10 cellular contexts compared by ENCODE assay signal in the genomic region with DNA sequence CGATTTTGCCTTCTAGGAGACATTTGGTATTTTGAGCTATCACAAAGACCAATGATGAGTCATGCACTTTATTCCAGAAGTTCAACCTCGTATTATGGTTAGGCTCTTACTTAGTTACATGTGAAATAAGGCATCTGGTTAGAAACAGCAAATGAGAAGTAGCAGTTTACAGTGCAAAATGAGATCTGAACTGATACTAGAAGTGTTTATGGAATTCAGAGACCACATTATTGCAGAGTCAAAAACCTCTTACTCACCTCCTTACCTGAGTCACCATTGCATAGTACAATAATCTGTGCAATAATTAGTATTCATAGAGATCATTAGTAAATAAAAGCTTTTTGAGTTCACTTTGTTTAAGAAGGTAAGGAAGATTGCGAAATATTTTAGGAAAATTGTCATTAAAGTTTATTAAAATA. TPM values are rescaled to one million over a fixed set of nuclear protein-coding genes. Genes with fewer than 3 reads are reported as not detected.
A peak's percentile ranks its signal among the peaks of the same experiment; 100 is the strongest.
DNase-seq lines count a peak whose midpoint lies in the region; ATAC-seq and TF ChIP-seq lines count a peak whose summit lies in the region.
"Had no signal": no experiment of that assay in that cellular context is flagged by ENCODE, and none has a peak within 500 bp of the region (broad histone marks: within the 10 kb centered on the region; RNA-seq: fewer than 3 reads in every experiment).

No MANE protein-coding gene starts in this region.

- no peak overlapping the region for H3K4me3 Mint-ChIP-seq in T-cell
- H3K4me3 Mint-ChIP-seq: neural progenitor cell had no signal

- no peak overlapping the region for H2AFZ ChIP-seq in osteoblast (ENCODE audit: low read length)
- H2AFZ ChIP-seq: neural progenitor cell had no signal

- DNase-seq in DMS53 (lab: John Stamatoyannopoulos, UW), result peak; percentile 8
- DNase-seq in DMS53 treated with DMSO at 0.1 percent for 48 hours (lab: John Stamatoyannopoulos, UW; ENCODE audit: unreplicated experiment), result no peak
- peak; percentile 79 for DNase-seq in LHCN-M2 (ENCODE audit: low read depth)
- DNase-seq in dermis blood vessel endothelial cell, result peak; percentile 25
- no peak for DNase-seq in osteoblast (ENCODE audit: insufficient read length, low spot score, missing footprints)
- DNase-seq in T-cell, result no peak
- DNase-seq in NAMALWA (ENCODE audit: low spot score), result no peak
- DNase-seq: NCI-H1092 had no signal

- H3K79me2 ChIP-seq in osteoblast (ENCODE audit: insufficient read depth, low read length), result peaks cover 92% of the 10 kb centered on the region

- H3K9me3 ChIP-seq in osteoblast (ENCODE audit: low read depth, low read length), result no peaks in the 10 kb centered on the region

- POLR2A ChIA-PET in T-cell (lab: Charles Lee), result no interaction called here

- H3K27ac Mint-ChIP-seq in T-cell, result no peak overlapping the region
- H3K27ac Mint-ChIP-seq: neural progenitor cell had no signal

- no peak overlapping the region for H3K4me3 ChIP-seq in osteoblast (ENCODE audit: insufficient read depth, low read length)
- H3K4me3 ChIP-seq: neural progenitor cell had no signal

- H3K9me3 Mint-ChIP-seq in T-cell, result no peaks in the 10 kb centered on the region
- H3K9me3 Mint-ChIP-seq: neural progenitor cell had no signal

- peak overlapping the region; percentile 40 for H3K27ac ChIP-seq in osteoblast (ENCODE audit: low read depth, low read length)
- H3K27ac ChIP-seq: neural progenitor cell had no signal

- H3K4me2 ChIP-seq in osteoblast (ENCODE audit: insufficient read depth, low read length), result peak overlapping the region; percentile 5
- H3K4me2 ChIP-seq: neural progenitor cell had no signal

- H3K27me3 ChIP-seq in osteoblast (ENCODE audit: insufficient read depth, low read length), result no peaks in the 10 kb centered on the region
- H3K27me3 ChIP-seq: neural progenitor cell had no signal

- H3K36me3 ChIP-seq in osteoblast (ENCODE audit: insufficient read depth, low read length), result peaks cover 15% of the 10 kb centered on the region

- H3K27me3 Mint-ChIP-seq in T-cell, result no peaks in the 10 kb centered on the region

- CTCF ChIA-PET in T-cell (lab: Charles Lee), result no interaction called here

- ATAC-seq in HG02763 (IDR thresholded peaks at IDR 0.05; ENCODE audit: unreplicated experiment), result no peak
- no peak for ATAC-seq in T-cell (replicated peaks in 1 of 4)

- peaks cover 11% of the 10 kb centered on the region for H3K4me1 ChIP-seq in osteoblast (ENCODE audit: insufficient read depth, low read length)
- H3K4me1 ChIP-seq: neural progenitor cell had no signal

- peaks cover 38% of the 10 kb centered on the region for H3K36me3 Mint-ChIP-seq in T-cell

- H3K4me1 Mint-ChIP-seq in T-cell, result peaks cover 54 to 62% (median 59%) of the 10 kb centered on the region in 3 donors
- H3K4me1 Mint-ChIP-seq: neural progenitor cell had no signal

- peaks cover 33% of the 10 kb centered on the region for H4K20me1 ChIP-seq in osteoblast (ENCODE audit: insufficient read depth, low read length)

- TF ChIP-seq CTCF in osteoblast (IDR thresholded peaks at IDR 0.05; ENCODE audit: extremely low read depth, low read depth, low read length), result no peak

RNA-seq across cellular contexts. Expression of a gene that starts 38.7 kb away (rescaled TPM):
- 19.2 and 25.6 TPM in 2 replicates for total RNA-seq in LHCN-M2 (2014; rRNA removed)
- 11.3 TPM for polyA plus RNA-seq in LHCN-M2 (2012)
- total RNA-seq in dermis blood vessel endothelial cell, result 15.1 and 24.2 TPM in 2 replicates
- 18.1 and 22.7 TPM in 2 replicates for total RNA-seq in osteoblast
- 10 to 100 TPM; 28.8 to 38.6 (median 32.6) TPM for total RNA-seq in T-cell

Comparison
In these comparisons a context has a peak if more than half of its experiments do, and no peak if none do; other contexts are left out.
1. DNase-seq: peak in DMS53 (single experiment), LHCN-M2 (single experiment) and dermis blood vessel endothelial cell (single experiment); none in DMS53 treated with DMSO at 0.1 percent for 48 hours (single experiment), osteoblast (single experiment), T-cell (0 of 34) and NAMALWA (single experiment).